Comparison of ENCODE assay signal across 1 cellular context in genomic region chr9:99244300-99245260, GRCh38.
TF ChIP-seq lines count a peak whose summit lies in the region.

No MANE protein-coding gene starts in this region.

TF ChIP-seq in GM12878, 131 proteins besides CTCF, POLR2A, EP300 and RAD21 (continued from another document and continues in another):
- TF ChIP-seq PAX5 (IDR thresholded peaks at IDR 0.05; ENCODE audit: borderline replicate concordance, low read depth, low read length) (peak; percentile 55; the same call in 1 of the 2 replicates), MXI1 (IDR thresholded peaks at IDR 0.05; ENCODE audit: low read depth, low read length) (no peak), POU2F2 (IDR thresholded peaks at IDR 0.05; ENCODE audit: borderline replicate concordance, low read depth, low read length) (peak; percentile 83; the same call in 2 of the 3 replicates), MYC (IDR thresholded peaks at IDR 0.05; ENCODE audit: insufficient read depth, insufficient read length, insufficient replicate concordance, low read length, severe bottlenecking) (no peak), GABPA (IDR thresholded peaks at IDR 0.05; ENCODE audit: low read depth) (0 out of 2 replicates have a peak, but pooled peaks have one; percentile 16), USF1 (IDR thresholded peaks at IDR 0.05; ENCODE audit: borderline replicate concordance, extremely low read length, insufficient read depth, low read depth, low read length) (no peak), SKIL (IDR thresholded peaks at IDR 0.05; ENCODE audit: low read depth, poor library complexity, severe bottlenecking) (peak; percentile 85), ZBTB11 (CRISPR knock-in tag; IDR thresholded peaks at IDR 0.05) (no peak), RELB (IDR thresholded peaks at IDR 0.05; ENCODE audit: low read depth) (peak; percentile 92), CREM (IDR thresholded peaks at IDR 0.05; ENCODE audit: low read depth) (peak; percentile 64; the same call in 1 of the 2 replicates), NR2C1 (IDR thresholded peaks at IDR 0.05) (no peak), IKZF2 (IDR thresholded peaks at IDR 0.05) (peak; percentile 99), ATF2 (IDR thresholded peaks at IDR 0.05; ENCODE audit: low read length) (peak; percentile 78), RAD51 (IDR thresholded peaks at IDR 0.05) (peak; percentile 38; the same call in 1 of the 2 replicates), CEBPZ (IDR thresholded peaks at IDR 0.05; ENCODE audit: low read depth, low read length) (no peak), BHLHE40 (IDR thresholded peaks at IDR 0.05; ENCODE audit: borderline replicate concordance in 1 of 2, low read depth in 2 of 2, low read length in 1 of 2) (peak; percentile 24 to 53; a peak in 2 of 4 replicates), TARDBP (IDR thresholded peaks at IDR 0.05; ENCODE audit: borderline replicate concordance) (no peak), NFIC (IDR thresholded peaks at IDR 0.05; ENCODE audit: low read depth, low read length) (peak; percentile 88), BCL3 (IDR thresholded peaks at IDR 0.05; ENCODE audit: borderline replicate concordance, insufficient read depth, low read depth, low read length, poor library complexity, severe bottlenecking) (peak; percentile 31), CUX1 (IDR thresholded peaks at IDR 0.05; ENCODE audit: insufficient replicate concordance, low read depth, low read length) (no peak), SUPT20H (IDR thresholded peaks at IDR 0.05; ENCODE audit: borderline replicate concordance, control insufficient read depth, low read depth, low read length) (no peak), SMAD1 (IDR thresholded peaks at IDR 0.05; ENCODE audit: low read depth, partially characterized antibody) (peak; percentile 91), ZNF207 (IDR thresholded peaks at IDR 0.05; ENCODE audit: borderline replicate concordance) (no peak), KDM1A (IDR thresholded peaks at IDR 0.05; ENCODE audit: borderline replicate concordance) (no peak), ZNF384 (IDR thresholded peaks at IDR 0.05; ENCODE audit: borderline replicate concordance, low read depth, low read length) (peak; percentile 79; the same call in 1 of the 2 replicates), SMC3 (IDR thresholded peaks at IDR 0.05; ENCODE audit: borderline replicate concordance, low read length) (no peak), CBX3 (IDR thresholded peaks at IDR 0.05; ENCODE audit: borderline replicate concordance, low read depth) (no peak), HCFC1 (IDR thresholded peaks at IDR 0.05; ENCODE audit: low read length) (no peak), ZNF24 (IDR thresholded peaks at IDR 0.05) (no peak), SREBF2 (IDR thresholded peaks at IDR 0.05; ENCODE audit: low read length) (no peak), USF2 (IDR thresholded peaks at IDR 0.05; ENCODE audit: borderline replicate concordance, low read depth, low read length) (no peak), NR2C2 (IDR thresholded peaks at IDR 0.05; ENCODE audit: borderline replicate concordance, control insufficient read depth, insufficient read length, low read depth) (no peak), IRF5 (IDR thresholded peaks at IDR 0.05; ENCODE audit: borderline replicate concordance) (peak; percentile 25; the same call in 1 of the 2 replicates), ZNF622 (IDR thresholded peaks at IDR 0.05) (no peak)
